9 cellular contexts compared by ENCODE assay signal in genomic region chr9:112867275-112867991, GRCh38. TPM values are rescaled to one million over a fixed set of nuclear protein-coding genes. Genes with fewer than 3 reads are reported as not detected.
DNase-seq lines count a peak whose midpoint lies in the region; ATAC-seq, FAIRE-seq and TF ChIP-seq lines count a peak whose summit lies in the region.
"Had no signal": no experiment of that assay in that cellular context is flagged by ENCODE, and none has a peak within 500 bp of the region (broad histone marks: within the 10 kb centered on the region; RNA-seq: fewer than 3 reads in every experiment).

No MANE protein-coding gene starts in this region.

- TF ChIP-seq CTCF in A549 (IDR thresholded peaks at IDR 0.05) (no peak), gastroesophageal sphincter (IDR thresholded peaks at IDR 0.05) (no peak), prostate gland (IDR thresholded peaks at IDR 0.05) (no peak)

- TF ChIP-seq POLR2A in A549 (IDR thresholded peaks at IDR 0.05; ENCODE audit: low read length) (no peak), gastroesophageal sphincter (IDR thresholded peaks at IDR 0.05) (no peak), prostate gland (IDR thresholded peaks at IDR 0.05) (no peak)

- CTCF ChIA-PET in A549 (lab: Yijun Ruan, JAX): interaction anchor here (0.6 kb wide), 1 partner anchor 902 kb away, joined by 3 read pairs; no protein-coding TSS in a partner anchor
- CTCF ChIA-PET in activated CD8-positive, alpha-beta T cell treated with anti-CD3 and anti-CD28 coated beads, Interleukin-2, amount 10 ng/mL, durations not matched to agents 7 days and 5 days (lab: Charles Lee): no interaction called here

- H3K4me2 ChIP-seq in A549: no peak overlapping the region

- 30% methylated on average over 3 of the region's 3 CpGs for WGBS in A549 (ENCODE audit: missing lambda C conversion rate)
- 58 to 60% methylated on average over 2 to 3 of the region's 3 CpGs for WGBS in gastroesophageal sphincter (ENCODE audit: low coverage in 1 of 2), 2 donors
- 61% methylated on average over 3 of the region's 3 CpGs for WGBS in prostate gland

- DNase-seq in A549 (ENCODE audit: low read depth in 1 of 2, low spot score in 1 of 2) (peak; percentile 41 to 80), HS-27A (ENCODE audit: low read depth) (peak; percentile 78), iris pigment epithelial cell (ENCODE audit: low read depth) (peak; percentile 83), prostate gland (ENCODE audit: low spot score) (no peak)
- DNase-seq in activated CD8-positive, alpha-beta T cell treated with anti-CD3 and anti-CD28 coated beads, Interleukin-2, amount 10 ng/mL, durations not matched to agents 7 days and 5 days: peak; percentile 29

- no peak for FAIRE-seq in A549 (lab: Jason Lieb, UNC)

- no peaks in the 10 kb centered on the region for H3K27me3 ChIP-seq in gastroesophageal sphincter
- H3K27me3 ChIP-seq in prostate gland (replicated peaks; ENCODE audit: insufficient read depth): no peaks in the 10 kb centered on the region

- TF ChIP-seq EP300 in A549 (IDR thresholded peaks at IDR 0.05) (no peak), gastroesophageal sphincter (IDR thresholded peaks at IDR 0.05) (no peak)

- peaks cover 14% of the 10 kb centered on the region for H3K4me1 Mint-ChIP-seq in activated CD8-positive, alpha-beta T cell treated with anti-CD3 and anti-CD28 coated beads, Interleukin-2, amount 10 ng/mL, durations not matched to agents 7 days and 5 days (ENCODE audit: low read depth)

- ATAC-seq in A549 (peak; percentile 57 to 86; a peak in 4 of 6 replicates), GM18511 (IDR thresholded peaks at IDR 0.05; ENCODE audit: unreplicated experiment) (no peak), GM19455 (IDR thresholded peaks at IDR 0.05; ENCODE audit: unreplicated experiment) (no peak), gastroesophageal sphincter (no peak)
- peak; percentile 42 for ATAC-seq in activated CD8-positive, alpha-beta T cell treated with anti-CD3 and anti-CD28 coated beads, Interleukin-2, amount 10 ng/mL, durations not matched to agents 7 days and 5 days

- H3K36me3 ChIP-seq in gastroesophageal sphincter (peaks cover 0 to 58% of the 10 kb centered on the region in 2 donors), prostate gland (no peaks in the 10 kb centered on the region)

- no peaks in the 10 kb centered on the region for H3K27me3 Mint-ChIP-seq in activated CD8-positive, alpha-beta T cell treated with anti-CD3 and anti-CD28 coated beads, Interleukin-2, amount 10 ng/mL, durations not matched to agents 7 days and 5 days (ENCODE audit: low read depth)

- POLR2A ChIA-PET in A549 (lab: Yijun Ruan, JAX): no interaction called here
- POLR2A ChIA-PET in activated CD8-positive, alpha-beta T cell treated with anti-CD3 and anti-CD28 coated beads, Interleukin-2, amount 10 ng/mL, durations not matched to agents 7 days and 5 days (lab: Charles Lee): no interaction called here

- H3K4me3 Mint-ChIP-seq in activated CD8-positive, alpha-beta T cell treated with anti-CD3 and anti-CD28 coated beads, Interleukin-2, amount 10 ng/mL, durations not matched to agents 7 days and 5 days: no peak overlapping the region
- H3K4me3 Mint-ChIP-seq: T-helper 1 cell treated with Interleukin-12 subunit alpha and Interleukin-12 subunit beta and Interleukin-4 antibody, amounts not matched to agents 30 μg/mL and 1 μg/mL, for 36 hours had no signal

- TF ChIP-seq RAD21 in A549 (conservative IDR thresholded peaks at IDR 0.05 in 1 of 2, IDR thresholded peaks at IDR 0.05 in 1 of 2): no peak

- H3K4me1 ChIP-seq in A549 (no peaks in the 10 kb centered on the region), gastroesophageal sphincter (peaks cover 0 to 4% (median 0%) of the 10 kb centered on the region in 3 donors), prostate gland (replicated peaks) (no peaks in the 10 kb centered on the region)

- H3K27ac ChIP-seq in A549 (peak overlapping the region; percentile 3 to 64; a peak in 2 of 6 replicates), gastroesophageal sphincter (no peak overlapping the region), prostate gland (no peak overlapping the region)

- H3K4me3 ChIP-seq in A549: no peak overlapping the region
- no peak overlapping the region for H3K4me3 ChIP-seq in gastroesophageal sphincter
- no peak overlapping the region for H3K4me3 ChIP-seq in prostate gland

- H3K9me3 ChIP-seq in A549 (no peaks in the 10 kb centered on the region), gastroesophageal sphincter (no peaks in the 10 kb centered on the region), prostate gland (no peaks in the 10 kb centered on the region)

- no peaks in the 10 kb centered on the region for H3K36me3 Mint-ChIP-seq in activated CD8-positive, alpha-beta T cell treated with anti-CD3 and anti-CD28 coated beads, Interleukin-2, amount 10 ng/mL, durations not matched to agents 7 days and 5 days (ENCODE audit: low read depth)

- peak overlapping the region; percentile 14 for H3K27ac Mint-ChIP-seq in activated CD8-positive, alpha-beta T cell treated with anti-CD3 and anti-CD28 coated beads, Interleukin-2, amount 10 ng/mL, durations not matched to agents 7 days and 5 days
- H3K27ac Mint-ChIP-seq: T-helper 1 cell treated with Interleukin-12 subunit alpha and Interleukin-12 subunit beta and Interleukin-4 antibody, amounts not matched to agents 30 μg/mL and 1 μg/mL, for 36 hours had no signal

- no peaks in the 10 kb centered on the region for H3K9me3 Mint-ChIP-seq in activated CD8-positive, alpha-beta T cell treated with anti-CD3 and anti-CD28 coated beads, Interleukin-2, amount 10 ng/mL, durations not matched to agents 7 days and 5 days (ENCODE audit: insufficient read depth)
- H3K9me3 Mint-ChIP-seq: T-helper 1 cell treated with Interleukin-12 subunit alpha and Interleukin-12 subunit beta and Interleukin-4 antibody, amounts not matched to agents 30 μg/mL and 1 μg/mL, for 36 hours had no signal

- intact Hi-C loops in prostate gland (cut with DNase I): no loop called here

TF ChIP-seq in A549, 52 proteins besides CTCF, POLR2A, EP300 and RAD21:
- TF ChIP-seq KDM5A (IDR thresholded peaks at IDR 0.05) (no peak), RNF2 (IDR thresholded peaks at IDR 0.05; ENCODE audit: borderline replicate concordance, low read depth) (no peak), NPAS2 (CRISPR knock-in tag; IDR thresholded peaks at IDR 0.05; ENCODE audit: borderline replicate concordance) (no peak), MAZ (IDR thresholded peaks at IDR 0.05; ENCODE audit: borderline replicate concordance, low read depth, low read length) (no peak), BHLHE40 (IDR thresholded peaks at IDR 0.05; ENCODE audit: low read depth, low read length) (no peak), FOSL2 (IDR thresholded peaks at IDR 0.05) (no peak), FOSL2 (CRISPR knock-in tag; IDR thresholded peaks at IDR 0.05) (no peak), CHD4 (IDR thresholded peaks at IDR 0.05; ENCODE audit: borderline replicate concordance) (no peak), MYC (IDR thresholded peaks at IDR 0.05; ENCODE audit: borderline replicate concordance, low read length) (no peak), EHMT2 (IDR thresholded peaks at IDR 0.05; ENCODE audit: low read depth) (no peak)
- TF ChIP-seq, protein P1, sequence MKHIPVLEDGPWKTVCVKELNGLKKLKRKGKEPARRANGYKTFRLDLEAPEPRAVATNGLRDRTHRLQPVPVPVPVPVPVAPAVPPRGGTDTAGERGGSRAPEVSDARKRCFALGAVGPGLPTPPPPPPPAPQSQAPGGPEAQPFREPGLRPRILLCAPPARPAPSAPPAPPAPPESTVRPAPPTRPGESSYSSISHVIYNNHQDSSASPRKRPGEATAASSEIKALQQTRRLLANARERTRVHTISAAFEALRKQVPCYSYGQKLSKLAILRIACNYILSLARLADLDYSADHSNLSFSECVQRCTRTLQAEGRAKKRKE (CRISPR knock-in tag; IDR thresholded peaks at IDR 0.05; ENCODE audit: low read depth): no peak
- TF ChIP-seq, protein P2, sequence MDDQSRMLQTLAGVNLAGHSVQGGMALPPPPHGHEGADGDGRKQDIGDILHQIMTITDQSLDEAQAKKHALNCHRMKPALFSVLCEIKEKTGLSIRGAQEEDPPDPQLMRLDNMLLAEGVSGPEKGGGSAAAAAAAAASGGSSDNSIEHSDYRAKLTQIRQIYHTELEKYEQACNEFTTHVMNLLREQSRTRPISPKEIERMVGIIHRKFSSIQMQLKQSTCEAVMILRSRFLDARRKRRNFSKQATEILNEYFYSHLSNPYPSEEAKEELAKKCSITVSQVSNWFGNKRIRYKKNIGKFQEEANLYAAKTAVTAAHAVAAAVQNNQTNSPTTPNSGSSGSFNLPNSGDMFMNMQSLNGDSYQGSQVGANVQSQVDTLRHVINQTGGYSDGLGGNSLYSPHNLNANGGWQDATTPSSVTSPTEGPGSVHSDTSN (IDR thresholded peaks at IDR 0.05): no peak
- TF ChIP-seq, protein P3, sequence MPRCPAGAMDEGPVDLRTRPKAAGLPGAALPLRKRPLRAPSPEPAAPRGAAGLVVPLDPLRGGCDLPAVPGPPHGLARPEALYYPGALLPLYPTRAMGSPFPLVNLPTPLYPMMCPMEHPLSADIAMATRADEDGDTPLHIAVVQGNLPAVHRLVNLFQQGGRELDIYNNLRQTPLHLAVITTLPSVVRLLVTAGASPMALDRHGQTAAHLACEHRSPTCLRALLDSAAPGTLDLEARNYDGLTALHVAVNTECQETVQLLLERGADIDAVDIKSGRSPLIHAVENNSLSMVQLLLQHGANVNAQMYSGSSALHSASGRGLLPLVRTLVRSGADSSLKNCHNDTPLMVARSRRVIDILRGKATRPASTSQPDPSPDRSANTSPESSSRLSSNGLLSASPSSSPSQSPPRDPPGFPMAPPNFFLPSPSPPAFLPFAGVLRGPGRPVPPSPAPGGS (IDR thresholded peaks at IDR 0.05): no peak

RNA-seq across cellular contexts. Expression of gene SLC46A2, which starts 23.2 kb away (rescaled TPM):
- polyA plus RNA-seq in A549 (2011; rRNA removed): not detected in 2 replicates
- polyA plus RNA-seq in A549 (2012; cell fraction: cytosol; rRNA removed): not detected in 2 replicates
- not detected in 2 replicates for polyA plus RNA-seq in A549 (2012; cell fraction: nucleus; rRNA removed)
- not detected in 3 replicates for polyA plus RNA-seq in A549 (2017; fragmentation: RNase III; extraction: RNeasy Plus Mini Kit Qiagen cat#74134 plus additional on column Dnase treatment)
- not detected in 2 replicates for polyA minus RNA-seq in A549 (2011; rRNA and poly(A)+ RNA removed)
- total RNA-seq in activated CD8-positive, alpha-beta T cell treated with anti-CD3 and anti-CD28 coated beads, Interleukin-2, amount 10 ng/mL, durations not matched to agents 7 days and 5 days: not detected
- under 1 TPM in 1 of 4 donors, not detected in 3; 0.27 TPM for total RNA-seq in gastroesophageal sphincter
- total RNA-seq in prostate gland: under 1 TPM in 1 of 2 donors, not detected in 1; 0.80 TPM

Comparison
In these comparisons a context has a peak if more than half of its experiments do, and no peak if none do; other contexts are left out.
1. ATAC-seq: peak in A549 (2 of 2) and activated CD8-positive, alpha-beta T cell treated with anti-CD3 and anti-CD28 coated beads, Interleukin-2, amount 10 ng/mL, durations not matched to agents 7 days and 5 days (single experiment); none in GM18511 (single experiment), GM19455 (single experiment) and gastroesophageal sphincter (single experiment).
2. H3K27ac ChIP-seq: peak in A549 (2 of 2); none in gastroesophageal sphincter (0 of 4) and prostate gland (0 of 2).